ENCODE assay signal across 8 cellular contexts in genomic region chr20:53547664-53548239, GRCh38. TPM values are rescaled to one million over a fixed set of nuclear protein-coding genes. Genes with fewer than 3 reads are reported as not detected.
DNase-seq lines count a peak whose midpoint lies in the region; ATAC-seq and TF ChIP-seq lines count a peak whose summit lies in the region.

No MANE protein-coding gene starts in this region.

- peak in 2 of 3 donors; percentile 13 to 42 for DNase-seq in stimulated activated CD4-positive, alpha-beta T cell treated with anti-CD3 and anti-CD28 coated beads, Interleukin-12 subunit alpha, Interleukin-12 subunit beta, amount 100 ng/mL, for 48 hours (ENCODE audit: low read depth in 2 of 3, low spot score in 1 of 3)
- no peak for DNase-seq in stimulated activated CD4-positive, alpha-beta T cell treated with anti-CD3 and anti-CD28 coated beads, Interleukin-12 subunit alpha, Interleukin-12 subunit beta, amount 100 ng/mL, for 4 hours
- DNase-seq in MV-4-11 (lab: John Stamatoyannopoulos, UW) = peak; percentile 61
- peak; percentile 62 to 65 for DNase-seq in SHP77 (lab: John Stamatoyannopoulos, UW)
- peak; percentile 41 for DNase-seq in mammary epithelial cell
- DNase-seq in kidney epithelial cell (ENCODE audit: low read depth) = peak; percentile 21
- no peak for DNase-seq in stimulated activated naive B cell treated with anti-CD40 and anti-IgM and Interleukin-4, amounts not matched to agents 10 μg/mL and 1 μg/mL and 100 μg/mL, for 72 hours

- WGBS in mammary epithelial cell (ENCODE audit: low coverage, missing lambda C conversion rate) = 22% methylated on average over 6 of the region's 7 CpGs

- no peaks in the 10 kb centered on the region for H3K79me2 ChIP-seq in mammary epithelial cell (ENCODE audit: insufficient read depth, low read length)

- H3K36me3 ChIP-seq in mammary epithelial cell (ENCODE audit: insufficient read depth, low read length) (no peaks in the 10 kb centered on the region), kidney epithelial cell (ENCODE audit: control insufficient read depth, insufficient read depth, low read length) (no peaks in the 10 kb centered on the region)

- in situ Hi-C loops in mammary epithelial cell (cut with MboI; ENCODE audit: low sequenced_read_pairs in 2 of 2) = loop anchor here (10.0 to 25.0 kb wide), 2 partner anchors 810 to 1233 kb away; no protein-coding TSS in a partner anchor

- no peaks in the 10 kb centered on the region for H3K9me3 ChIP-seq in mammary epithelial cell (replicated peaks; ENCODE audit: insufficient read depth, low read length)

- H3K4me1 Mint-ChIP-seq in stimulated activated naive B cell treated with anti-CD40 and anti-IgM and Interleukin-4, amounts not matched to agents 10 μg/mL and 1 μg/mL and 100 μg/mL, for 72 hours = no peaks in the 10 kb centered on the region

- H3K9me3 Mint-ChIP-seq in stimulated activated naive B cell treated with anti-CD40 and anti-IgM and Interleukin-4, amounts not matched to agents 10 μg/mL and 1 μg/mL and 100 μg/mL, for 72 hours = peaks cover 0 to 2% of the 10 kb centered on the region in 2 donors

- no peak overlapping the region for H3K9ac ChIP-seq in mammary epithelial cell (ENCODE audit: insufficient read depth, low read length)

- H3K4me3 ChIP-seq in mammary epithelial cell (replicated peaks in 1 of 3; ENCODE audit: insufficient read depth in 1 of 3, low read depth in 2 of 3, low read length in 3 of 3) (no peak overlapping the region), kidney epithelial cell (ENCODE audit: low read depth, low read length) (no peak overlapping the region)

- no peak overlapping the region for H3K27ac ChIP-seq in mammary epithelial cell (ENCODE audit: insufficient read depth, low read depth, low read length)

- H3K27me3 Mint-ChIP-seq in stimulated activated naive B cell treated with anti-CD40 and anti-IgM and Interleukin-4, amounts not matched to agents 10 μg/mL and 1 μg/mL and 100 μg/mL, for 72 hours = no peaks in the 10 kb centered on the region

- CTCF ChIA-PET in mammary epithelial cell (lab: Charles Lee; ENCODE audit: low non-redundant PET) = interaction anchor here (0.6 to 1.1 kb wide), 7 partner anchors 73 to 1419 kb away, joined by 3 to 8 read pairs (median 3); no protein-coding TSS in a partner anchor

- H3K27me3 ChIP-seq in mammary epithelial cell (ENCODE audit: insufficient read depth, low read length) (no peaks in the 10 kb centered on the region), kidney epithelial cell (ENCODE audit: control insufficient read depth, insufficient read depth, low read length) (no peaks in the 10 kb centered on the region)

- H3K4me1 ChIP-seq in mammary epithelial cell (ENCODE audit: insufficient read depth, low read length) = no peaks in the 10 kb centered on the region

- H3K36me3 Mint-ChIP-seq in stimulated activated naive B cell treated with anti-CD40 and anti-IgM and Interleukin-4, amounts not matched to agents 10 μg/mL and 1 μg/mL and 100 μg/mL, for 72 hours = no peaks in the 10 kb centered on the region

- peak; percentile 85 to 87 for TF ChIP-seq CTCF in mammary epithelial cell (conservative IDR thresholded peaks at IDR 0.05 in 1 of 2, IDR thresholded peaks at IDR 0.05 in 1 of 2; ENCODE audit: extremely low read depth in 1 of 2, insufficient read depth in 1 of 2, low read depth in 1 of 2, low read length in 2 of 2)
- peak; percentile 74 for TF ChIP-seq CTCF in kidney epithelial cell (IDR thresholded peaks at IDR 0.05; ENCODE audit: insufficient read depth, low read length, poor library complexity, severe bottlenecking)

- BruUV-seq in mammary epithelial cell (replicated peaks; lab: Mats Ljungman, UMichigan) = no TSS peak

- ATAC-seq in stimulated activated naive B cell treated with anti-CD40 and anti-IgM and Interleukin-4, amounts not matched to agents 10 μg/mL and 1 μg/mL and 100 μg/mL, for 72 hours (replicated peaks) = peak; percentile 48 to 56
- ATAC-seq in HG03457 (IDR thresholded peaks at IDR 0.05; ENCODE audit: unreplicated experiment) = no peak

- H2AFZ ChIP-seq in mammary epithelial cell (ENCODE audit: low read depth, low read length) = no peak overlapping the region

- no peak overlapping the region for H3K4me2 ChIP-seq in mammary epithelial cell (ENCODE audit: insufficient read depth, low read depth, low read length)

- no peak overlapping the region for H3K4me3 Mint-ChIP-seq in stimulated activated naive B cell treated with anti-CD40 and anti-IgM and Interleukin-4, amounts not matched to agents 10 μg/mL and 1 μg/mL and 100 μg/mL, for 72 hours

- H3K27ac Mint-ChIP-seq in stimulated activated naive B cell treated with anti-CD40 and anti-IgM and Interleukin-4, amounts not matched to agents 10 μg/mL and 1 μg/mL and 100 μg/mL, for 72 hours = peak overlapping the region; percentile 31

- dilution Hi-C loops in mammary epithelial cell (cut with HindIII; ENCODE audit: low sequenced_read_pairs) = no loop called here

- no peaks in the 10 kb centered on the region for H4K20me1 ChIP-seq in mammary epithelial cell (ENCODE audit: insufficient read depth, low read length)

- intact Hi-C loops in mammary epithelial cell (cut with micrococcal nuclease) = loop anchor here (1.0 to 5.0 kb wide), 5 partner anchors 330 to 1419 kb away; no protein-coding TSS in a partner anchor

RNA-seq across cellular contexts. Expression of gene ZNF217, which starts 45.9 kb away (rescaled TPM):
- total RNA-seq in mammary epithelial cell (10 to 100 TPM; 30.8 to 39.8 TPM), kidney epithelial cell (40.0 and 40.8 TPM in 2 replicates)
- 8.7 TPM for polyA plus RNA-seq in mammary epithelial cell
- polyA minus RNA-seq in mammary epithelial cell = 63.7 TPM

Comparison
In these comparisons a context has a peak if more than half of its experiments do, and no peak if none do; other contexts are left out.
1. DNase-seq: peak in stimulated activated CD4-positive, alpha-beta T cell treated with anti-CD3 and anti-CD28 coated beads, Interleukin-12 subunit alpha, Interleukin-12 subunit beta, amount 100 ng/mL, for 48 hours (2 of 3), MV-4-11 (single experiment), SHP77 (2 of 2), mammary epithelial cell (single experiment) and kidney epithelial cell (single experiment); none in stimulated activated CD4-positive, alpha-beta T cell treated with anti-CD3 and anti-CD28 coated beads, Interleukin-12 subunit alpha, Interleukin-12 subunit beta, amount 100 ng/mL, for 4 hours (single experiment) and stimulated activated naive B cell treated with anti-CD40 and anti-IgM and Interleukin-4, amounts not matched to agents 10 μg/mL and 1 μg/mL and 100 μg/mL, for 72 hours (single experiment).